ENCODE assay signal across 26 cellular contexts in genomic region chr14:54515670-54516069, GRCh38.
DNase-seq lines count a peak whose midpoint lies in the region; ATAC-seq, FAIRE-seq and TF ChIP-seq lines count a peak whose summit lies in the region.
"Had no signal": no experiment of that assay in that cellular context is flagged by ENCODE, and none has a peak within 500 bp of the region (broad histone marks: within the 10 kb centered on the region; RNA-seq: fewer than 3 reads in every experiment).

No MANE protein-coding gene starts in this region.

- H3K36me3 ChIP-seq in HEK293 (ENCODE audit: control insufficient read depth in 2 of 2, insufficient read depth in 1 of 2, low read length in 2 of 2) = peaks cover 4 to 7% of the 10 kb centered on the region in 2 experiments; a peak in 2 of 3 replicates
- H3K36me3 ChIP-seq: BE2C had no signal

- FAIRE-seq in A204.1 (lab: Jason Lieb, UNC) (peak; percentile 11), colon (lab: Jason Lieb, UNC) (peak; percentile 10), islet of Langerhans (lab: Jason Lieb, UNC) (peak; percentile 45)
- FAIRE-seq: GM12891, GM18507, H1 had no signal

- ATAC-seq in GM21737 (IDR thresholded peaks at IDR 0.05; ENCODE audit: unreplicated experiment) (no peak), GM21515 (IDR thresholded peaks at IDR 0.05; ENCODE audit: unreplicated experiment) (no peak)
- ATAC-seq: A549 had no signal

- CTCF ChIA-PET in HEK293 (lab: Yijun Ruan, JAX) = no interaction called here

- no peak overlapping the region for H3K27ac ChIP-seq in HEK293 (ENCODE audit: extremely low read depth, low read depth, low read length)
- H3K27ac ChIP-seq: 22Rv1; A549; BLaER1 treated with 17β-estradiol and CSF1 and Interleukin-3, amounts not matched to agents 10 nM and 100 nM; GM23248 had no signal

- peaks cover 3% of the 10 kb centered on the region; the same call in 1 of the 2 replicates for H3K4me1 ChIP-seq in HEK293 (ENCODE audit: control insufficient read depth, insufficient read depth, low read length)
- H3K4me1 ChIP-seq: BE2C had no signal

- POLR2A ChIA-PET in HEK293 (lab: Yijun Ruan, JAX) = interaction anchor here (0.6 kb wide), 1 partner anchor 250 kb away, joined by 3 read pairs; no protein-coding TSS in a partner anchor

- no peak for TF ChIP-seq CTCF in HEK293 (tag by site-specific recombination; IDR thresholded peaks at IDR 0.05)

- H3K9me3 ChIP-seq in HEK293 (ENCODE audit: control insufficient read depth, insufficient read depth, low read depth, low read length) = no peaks in the 10 kb centered on the region
- H3K9me3 ChIP-seq: BE2C had no signal

- DNase-seq in NCI-H1048 (lab: John Stamatoyannopoulos, UW) (no peak), D341Med (ENCODE audit: low spot score) (no peak)
- DNase-seq: ACHN; AML-193; BE2C; Calu3; CD4-positive, alpha-beta memory T cell; COR-L47; DMS153; DND-41; GDM1; GM23248; H7; HCEC 1CT had no signal

- H3K4me3 ChIP-seq in HEK293 (ENCODE audit: low read depth, low read length) = no peak overlapping the region
- H3K4me3 ChIP-seq: A549; BLaER1 treated with 17β-estradiol and CSF1 and Interleukin-3, amounts not matched to agents 10 nM and 100 nM; GM23248 had no signal

TF ChIP-seq in HEK293, 187 proteins besides CTCF, POLR2A, EP300 and RAD21:
- TF ChIP-seq ZNF280D (tag by site-specific recombination; IDR thresholded peaks at IDR 0.05) (no peak), SETDB1 (IDR thresholded peaks at IDR 0.05; ENCODE audit: insufficient read length, low read length) (peak; percentile 82)
TF ChIP-seq in HEK293: peak in this region for 1.
